ENCODE assay signal across 11 cellular contexts in the genomic region with DNA sequence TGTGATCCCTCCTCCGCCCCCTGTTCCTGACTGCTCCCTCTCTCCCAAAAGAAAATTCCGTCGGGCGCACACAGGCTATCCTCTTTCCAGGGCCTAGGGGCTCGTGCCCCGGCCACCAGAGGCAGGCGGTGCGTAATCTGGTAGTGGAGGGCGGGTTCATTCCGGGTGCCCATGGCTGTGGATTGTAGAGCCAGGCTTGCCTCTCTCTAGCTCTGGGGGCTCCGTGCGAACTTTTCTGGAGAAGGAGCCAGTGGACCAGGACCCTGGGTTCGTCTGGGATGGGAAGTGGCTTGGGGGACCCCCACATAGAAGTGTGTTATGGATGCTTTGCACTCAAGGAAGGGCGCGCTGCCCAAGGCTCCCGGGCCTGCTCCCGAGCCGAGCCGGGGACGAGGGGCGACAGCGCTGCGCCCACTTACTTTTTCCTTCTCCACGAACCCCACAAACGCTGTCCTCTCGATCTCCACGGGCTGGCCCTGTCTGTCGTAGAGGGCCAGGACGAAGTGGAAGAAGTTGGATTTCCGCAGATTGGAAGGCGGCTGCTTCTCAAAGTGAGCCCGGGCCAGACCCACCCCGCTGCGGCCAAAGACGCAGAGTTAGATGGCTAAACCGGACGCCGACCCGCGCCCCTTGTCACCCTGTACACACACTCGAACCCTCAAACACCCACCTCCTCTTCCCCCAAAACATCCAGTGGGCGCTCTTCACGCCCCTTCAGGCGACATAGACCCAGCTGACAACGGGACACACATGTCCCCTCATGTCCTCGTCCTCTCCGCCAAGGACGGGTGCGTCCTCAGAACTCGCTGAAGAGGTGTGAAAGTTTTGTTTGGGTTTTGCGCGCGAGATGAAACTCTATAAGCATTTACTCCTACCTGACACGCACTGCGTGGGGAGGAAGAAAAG. TPM values are rescaled to one million over a fixed set of nuclear protein-coding genes. Genes with fewer than 3 reads are reported as not detected.
A peak's percentile ranks its signal among the peaks of the same experiment; 100 is the strongest.
DNase-seq lines count a peak whose midpoint lies in the region; ATAC-seq and TF ChIP-seq lines count a peak whose summit lies in the region.
"Had no signal": no experiment of that assay in that cellular context is flagged by ENCODE, and none has a peak within 500 bp of the region (broad histone marks: within the 10 kb centered on the region; RNA-seq: fewer than 3 reads in every experiment).

No MANE protein-coding gene starts in this region.

- H3K27me3 ChIP-seq in neuron (ENCODE audit: insufficient read depth, low read length): no peaks in the 10 kb centered on the region

- peaks cover 23% of the 10 kb centered on the region for H3K27me3 Mint-ChIP-seq in HFFc6 (ENCODE audit: insufficient read depth)

- ATAC-seq in HG02938 (IDR thresholded peaks at IDR 0.05; ENCODE audit: unreplicated experiment) (no peak), GM18519 (IDR thresholded peaks at IDR 0.05; ENCODE audit: low FRiP score, unreplicated experiment) (no peak), HG02870 (IDR thresholded peaks at IDR 0.05; ENCODE audit: unreplicated experiment) (no peak)

- no peak overlapping the region for H3K27ac Mint-ChIP-seq in HFFc6
- H3K27ac Mint-ChIP-seq: activated CD4-positive, alpha-beta T cell treated with anti-CD3 and anti-CD28 coated beads, Interleukin-2, amount 10 ng/mL, durations not matched to agents 24 days and 14 days had no signal

- no peaks in the 10 kb centered on the region for H3K36me3 Mint-ChIP-seq in HFFc6 (ENCODE audit: low read depth)

- H3K4me1 Mint-ChIP-seq in HFFc6 (ENCODE audit: low read depth): peaks cover 38% of the 10 kb centered on the region

- no peaks in the 10 kb centered on the region for H3K9me3 Mint-ChIP-seq in HFFc6
- H3K9me3 Mint-ChIP-seq: activated CD4-positive, alpha-beta T cell treated with anti-CD3 and anti-CD28 coated beads, Interleukin-2, amount 10 ng/mL, durations not matched to agents 24 days and 14 days had no signal

- H3K9me3 ChIP-seq in neuron (ENCODE audit: low read length): no peaks in the 10 kb centered on the region

- peaks cover 30% of the 10 kb centered on the region for H3K4me1 ChIP-seq in neuron (ENCODE audit: insufficient read depth, low read length)

- H2AFZ ChIP-seq in neuron (ENCODE audit: low read depth, low read length): no peak overlapping the region

- peak overlapping the region; percentile 93 for H3K4me3 ChIP-seq in AG10803 (ENCODE audit: low read length)
- peak overlapping the region; percentile 73 for H3K4me3 ChIP-seq in neuron (ENCODE audit: low read length)

- H3K36me3 ChIP-seq in neuron (ENCODE audit: insufficient read depth, low read length): peaks cover 12% of the 10 kb centered on the region

- DNase-seq in AG10803 (ENCODE audit: low read depth) (no peak), HFFc6 (no peak), ecto neural progenitor cell (ENCODE audit: low spot score) (peak; percentile 64), SHP77 treated with DMSO at 0.1 percent for 48 hours (lab: John Stamatoyannopoulos, UW) (no peak)
- DNase-seq: activated CD4-positive, alpha-beta T cell treated with anti-CD3 and anti-CD28 coated beads, Interleukin-2, amount 10 ng/mL, durations not matched to agents 24 days and 14 days; NCI-H1417 treated with DMSO at 0.1 percent for 48 hours; stimulated activated CD4-positive, alpha-beta T cell treated with anti-CD3 and anti-CD28 coated beads, Interleukin-1b, Interleukin-23, amount 100 ng/mL, for 48 hours had no signal

- TF ChIP-seq CTCF in AG10803 (conservative IDR thresholded peaks at IDR 0.05; ENCODE audit: low read length) (no peak), HFFc6 (IDR thresholded peaks at IDR 0.05) (no peak)

- H3K4me3 Mint-ChIP-seq in HFFc6: peak overlapping the region; percentile 34

RNA-seq across cellular contexts. Expression of a gene that starts 2.9 kb away (rescaled TPM):
- under 1 TPM in 4 of 6 experiments, not detected in 2; 0.16 to 0.41 (median 0.26) TPM for total RNA-seq in HFFc6 (2021; fragmentation: NEBNext Ultra II Directional; extraction: Animal tissue kit (Norgen Biotek cat#: 25700))
- total RNA-seq: activated CD4-positive, alpha-beta T cell treated with anti-CD3 and anti-CD28 coated beads, Interleukin-2, amount 10 ng/mL, durations not matched to agents 24 days and 14 days had no signal
